9 cellular contexts compared by ENCODE assay signal in genomic region chr1:22808846-22809501, GRCh38.
DNase-seq lines count a peak whose midpoint lies in the region; ATAC-seq, FAIRE-seq and TF ChIP-seq lines count a peak whose summit lies in the region.
"Had no signal": no experiment of that assay in that cellular context is flagged by ENCODE, and none has a peak within 500 bp of the region (broad histone marks: within the 10 kb centered on the region; RNA-seq: fewer than 3 reads in every experiment).

No MANE protein-coding gene starts in this region.

- no peak for TF ChIP-seq CTCF in AG04450 (IDR thresholded peaks at IDR 0.05; ENCODE audit: low read depth, low read length)
- TF ChIP-seq CTCF in esophagus muscularis mucosa (IDR thresholded peaks at IDR 0.05), result no peak

- no peak for TF ChIP-seq POLR2A in esophagus muscularis mucosa (IDR thresholded peaks at IDR 0.05; ENCODE audit: low read depth)
- no peak for TF ChIP-seq POLR2A in H54 (IDR thresholded peaks at IDR 0.05; ENCODE audit: low read depth, low read length)
- no peak for TF ChIP-seq POLR2A in GM18505 (IDR thresholded peaks at IDR 0.05; ENCODE audit: borderline replicate concordance, extremely low read depth, insufficient read depth, insufficient read length)

- CTCF ChIA-PET in AG04450 (lab: Charles Lee), result interaction anchor here (0.7 to 2.9 kb wide), 3 partner anchors 53 to 439 kb away, joined by 3 to 10 read pairs (median 7); no protein-coding TSS in a partner anchor

- no peak for FAIRE-seq in H54 (lab: Jason Lieb, UNC)

- no peak overlapping the region for H3K9ac ChIP-seq in muscle layer of colon (ENCODE audit: low read length)

- intact Hi-C loops in esophagus muscularis mucosa (cut with DNase I), result no loop called here

- no peak for TF ChIP-seq EP300 in esophagus muscularis mucosa (IDR thresholded peaks at IDR 0.05)

- WGBS in esophagus muscularis mucosa, result 45% methylated on average over 12 of the region's 12 CpGs

- H3K4me3 ChIP-seq in AG04450 (ENCODE audit: low read depth, low read length) (no peak overlapping the region), esophagus muscularis mucosa (no peak overlapping the region), muscle layer of colon (ENCODE audit: low read depth in 1 of 2, low read length in 2 of 2) (no peak overlapping the region)

- H3K36me3 ChIP-seq in esophagus muscularis mucosa (no peaks in the 10 kb centered on the region), muscle layer of colon (ENCODE audit: insufficient read depth, low read length) (no peaks in the 10 kb centered on the region)

- no peak for ATAC-seq in GM18505 (IDR thresholded peaks at IDR 0.05; ENCODE audit: unreplicated experiment)

- peak overlapping the region; percentile 77 for H3K27ac ChIP-seq in AG04450 (ENCODE audit: low read depth, low read length)
- H3K27ac ChIP-seq in esophagus muscularis mucosa (replicated peaks in 1 of 4), result peak overlapping the region; percentile 15 to 62 (median 30)
- peak overlapping the region; percentile 88 for H3K27ac ChIP-seq in muscle layer of colon (ENCODE audit: low read depth, low read length)

- H3K9me3 ChIP-seq in AG04450 (ENCODE audit: control insufficient read depth, insufficient read depth, low read length), result no peaks in the 10 kb centered on the region; the same call in 1 of the 2 replicates
- no peaks in the 10 kb centered on the region for H3K9me3 ChIP-seq in esophagus muscularis mucosa
- H3K9me3 ChIP-seq in muscle layer of colon (ENCODE audit: low read length), result no peaks in the 10 kb centered on the region

- peaks cover 0 to 19% (median 18%) of the 10 kb centered on the region in 4 donors for H3K4me1 ChIP-seq in esophagus muscularis mucosa
- peaks cover 18% of the 10 kb centered on the region for H3K4me1 ChIP-seq in muscle layer of colon (ENCODE audit: insufficient read depth, low read length)

- DNase-seq in AG04450 (ENCODE audit: low read depth, low spot score) (peak; percentile 37), NCI-H446 treated with DMSO at 0.1 percent for 48 hours (lab: John Stamatoyannopoulos, UW) (peak; percentile 83), esophagus muscularis mucosa (ENCODE audit: extremely low spot score) (no peak), H54 (ENCODE audit: insufficient read length, low spot score) (no peak), NCI-H510A treated with DMSO at 0.1 percent for 48 hours (lab: John Stamatoyannopoulos, UW) (no peak), ureter (ENCODE audit: low spot score) (no peak)
- DNase-seq: activated naive CD8-positive, alpha-beta T cell treated with anti-CD3 and anti-CD28 coated beads for 36 hours had no signal

- H3K27me3 ChIP-seq in AG04450 (ENCODE audit: control insufficient read depth, insufficient read depth, low read length) (no peaks in the 10 kb centered on the region), esophagus muscularis mucosa (peaks cover 0 to 16% (median 0%) of the 10 kb centered on the region in 4 donors), muscle layer of colon (ENCODE audit: control insufficient read depth in 1 of 2, insufficient read depth in 2 of 2, low read length in 2 of 2) (no peaks in the 10 kb centered on the region)

- POLR2A ChIA-PET in AG04450 (lab: Yijun Ruan, JAX), result interaction anchor here (0.8 to 1.8 kb wide), 6 partner anchors 12 to 68 kb away, joined by 3 to 10 read pairs (median 4); no protein-coding TSS in a partner anchor

Comparison
In these comparisons a context has a peak if more than half of its experiments do, and no peak if none do; other contexts are left out.
1. DNase-seq: peak in AG04450 (single experiment) and NCI-H446 treated with DMSO at 0.1 percent for 48 hours (single experiment); none in esophagus muscularis mucosa (single experiment), H54 (single experiment), NCI-H510A treated with DMSO at 0.1 percent for 48 hours (single experiment) and ureter (single experiment).
2. H3K27ac ChIP-seq: peak in every context shown above with its lines; median percentile 88 in muscle layer of colon; 77 in AG04450; 30 in esophagus muscularis mucosa.